1 cellular context compared by ENCODE assay signal in the genomic region with DNA sequence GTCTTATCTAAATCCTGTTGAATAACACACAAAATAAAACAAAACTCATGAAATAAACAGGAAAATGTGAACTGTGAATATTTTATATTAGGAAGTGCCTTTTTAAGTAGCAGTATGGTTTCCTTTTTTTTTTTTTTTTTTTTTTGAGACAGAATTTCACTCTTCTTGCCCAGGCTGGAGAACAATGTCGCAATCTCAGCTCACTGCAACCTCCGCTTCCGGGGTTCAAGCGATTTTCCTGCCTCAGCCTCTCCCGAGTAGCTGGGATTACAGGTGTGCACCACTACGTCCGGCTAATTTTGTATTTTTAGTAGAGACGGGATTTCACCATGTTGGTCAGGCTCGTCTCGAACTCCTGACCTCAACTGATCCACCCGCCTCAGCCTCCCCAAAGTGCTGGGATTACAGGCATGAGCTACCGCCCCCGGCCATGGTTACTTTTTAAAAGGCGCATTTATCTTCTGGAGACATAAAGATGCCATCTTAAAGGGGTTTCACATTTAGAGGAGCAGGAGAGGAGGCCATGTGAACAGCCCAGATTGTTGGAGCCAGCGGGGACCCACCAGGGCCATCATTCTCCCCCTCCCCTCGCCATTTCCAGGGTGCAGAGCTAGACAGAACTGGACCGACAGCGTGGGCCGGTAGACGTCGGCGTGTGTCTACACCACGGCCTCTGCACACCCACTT.
A peak's percentile ranks its signal among the peaks of the same experiment; 100 is the strongest.
TF ChIP-seq lines count a peak whose summit lies in the region.

No MANE protein-coding gene starts in this region.

TF ChIP-seq in K562, 482 proteins besides CTCF, POLR2A, EP300 and RAD21:
- TF ChIP-seq, protein P1, sequence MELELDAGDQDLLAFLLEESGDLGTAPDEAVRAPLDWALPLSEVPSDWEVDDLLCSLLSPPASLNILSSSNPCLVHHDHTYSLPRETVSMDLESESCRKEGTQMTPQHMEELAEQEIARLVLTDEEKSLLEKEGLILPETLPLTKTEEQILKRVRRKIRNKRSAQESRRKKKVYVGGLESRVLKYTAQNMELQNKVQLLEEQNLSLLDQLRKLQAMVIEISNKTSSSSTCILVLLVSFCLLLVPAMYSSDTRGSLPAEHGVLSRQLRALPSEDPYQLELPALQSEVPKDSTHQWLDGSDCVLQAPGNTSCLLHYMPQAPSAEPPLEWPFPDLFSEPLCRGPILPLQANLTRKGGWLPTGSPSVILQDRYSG (tag; conservative IDR thresholded peaks at IDR 0.05; ENCODE audit: low read depth): no peak
- TF ChIP-seq ZBTB11 (CRISPR knock-in tag; IDR thresholded peaks at IDR 0.05) (no peak), CEBPB (tag; IDR thresholded peaks at IDR 0.05) (peak; percentile 68), POLR2G (IDR thresholded peaks at IDR 0.05; ENCODE audit: low read depth, low read length) (peak; percentile 44; the same call in 1 of the 2 replicates), CEBPG (CRISPR knock-in tag; IDR thresholded peaks at IDR 0.05) (no peak), CEBPG (tag; conservative IDR thresholded peaks at IDR 0.05 in 1 of 2, IDR thresholded peaks at IDR 0.05 in 1 of 2) (peak in 1 of 2 experiments; percentile 15; a peak in 1 of 4 replicates)
